In genomic region chr17:78643326-78643725, GRCh38 we compare ENCODE assay signal across 19 cellular contexts.
DNase-seq lines count a peak whose midpoint lies in the region; ATAC-seq and TF ChIP-seq lines count a peak whose summit lies in the region.
"Had no signal": no experiment of that assay in that cellular context is flagged by ENCODE, and none has a peak within 500 bp of the region (broad histone marks: within the 10 kb centered on the region; RNA-seq: fewer than 3 reads in every experiment).

No MANE protein-coding gene starts in this region.

- H3K36me3 Mint-ChIP-seq in memory B cell: peaks cover 3% of the 10 kb centered on the region
- peaks cover 10% of the 10 kb centered on the region for H3K36me3 Mint-ChIP-seq in activated CD8-positive, alpha-beta memory T cell treated with anti-CD3 and anti-CD28 coated beads, Interleukin-2, amount 10 ng/mL, durations not matched to agents 7 days and 5 days
- H3K36me3 Mint-ChIP-seq: CD8-positive, alpha-beta T cell had no signal

- peaks cover 16% of the 10 kb centered on the region for H3K4me1 Mint-ChIP-seq in memory B cell
- H3K4me1 Mint-ChIP-seq in activated CD8-positive, alpha-beta memory T cell treated with anti-CD3 and anti-CD28 coated beads, Interleukin-2, amount 10 ng/mL, durations not matched to agents 7 days and 5 days: peaks cover 17% of the 10 kb centered on the region

- H3K27ac Mint-ChIP-seq in memory B cell: peak overlapping the region; percentile 1
- H3K27ac Mint-ChIP-seq in activated CD8-positive, alpha-beta memory T cell treated with anti-CD3 and anti-CD28 coated beads, Interleukin-2, amount 10 ng/mL, durations not matched to agents 7 days and 5 days: no peak overlapping the region
- H3K27ac Mint-ChIP-seq: CD8-positive, alpha-beta T cell had no signal

- CTCF ChIA-PET in activated CD8-positive, alpha-beta memory T cell treated with anti-CD3 and anti-CD28 coated beads, Interleukin-2, amount 10 ng/mL, durations not matched to agents 7 days and 5 days (lab: Charles Lee): no interaction called here

- no peak for ATAC-seq in memory B cell (ENCODE audit: low read depth)
- no peak for ATAC-seq in GM18873 (IDR thresholded peaks at IDR 0.05; ENCODE audit: low FRiP score, unreplicated experiment)
- no peak for ATAC-seq in activated CD8-positive, alpha-beta memory T cell treated with anti-CD3 and anti-CD28 coated beads, Interleukin-2, amount 10 ng/mL, durations not matched to agents 7 days and 5 days
- ATAC-seq: A549; CD8-positive, alpha-beta T cell; HCT116; HepG2 had no signal

- TF ChIP-seq POLR2A in sigmoid colon (IDR thresholded peaks at IDR 0.05): no peak

- no peaks in the 10 kb centered on the region for H4K20me1 ChIP-seq in BLaER1 treated with 17β-estradiol and CSF1 and Interleukin-3, amounts not matched to agents 10 nM and 100 nM
- H4K20me1 ChIP-seq: BLaER1 had no signal

- 80 to 85% methylated on average over 13 of the region's 13 CpGs for WGBS in sigmoid colon, 2 donors

- H3K4me1 ChIP-seq in BLaER1 treated with 17β-estradiol and CSF1 and Interleukin-3, amounts not matched to agents 10 nM and 100 nM: peaks cover 40 to 89% (median 51%) of the 10 kb centered on the region in 10 experiments
- no peaks in the 10 kb centered on the region for H3K4me1 ChIP-seq in sigmoid colon

- DNase-seq in coronary artery (ENCODE audit: low spot score) (peak; percentile 17), memory B cell (ENCODE audit: low spot score in 2 of 2) (no peak), sigmoid colon (peak; percentile 53), AG08396 (ENCODE audit: low spot score) (no peak), DMS79 treated with DMSO at 0.1 percent for 48 hours (lab: John Stamatoyannopoulos, UW) (no peak)
- no peak for DNase-seq in activated CD8-positive, alpha-beta memory T cell treated with anti-CD3 and anti-CD28 coated beads, Interleukin-2, amount 10 ng/mL, durations not matched to agents 7 days and 5 days
- DNase-seq: Calu3; CD8-positive, alpha-beta T cell; DMS 273 treated with DMSO at 0.1 percent for 48 hours; DMS53; GOT3; H7 had no signal

- no peaks in the 10 kb centered on the region for H3K9me3 Mint-ChIP-seq in memory B cell
- peaks cover 9% of the 10 kb centered on the region for H3K9me3 Mint-ChIP-seq in activated CD8-positive, alpha-beta memory T cell treated with anti-CD3 and anti-CD28 coated beads, Interleukin-2, amount 10 ng/mL, durations not matched to agents 7 days and 5 days (ENCODE audit: low read depth)
- H3K9me3 Mint-ChIP-seq: CD8-positive, alpha-beta T cell had no signal

- no peak for TF ChIP-seq EP300 in sigmoid colon (IDR thresholded peaks at IDR 0.05)

- H3K4me3 ChIP-seq in BLaER1 treated with 17β-estradiol and CSF1 and Interleukin-3, amounts not matched to agents 10 nM and 100 nM: no peak overlapping the region
- no peak overlapping the region for H3K4me3 ChIP-seq in coronary artery
- H3K4me3 ChIP-seq in sigmoid colon: no peak overlapping the region
- H3K4me3 ChIP-seq: A549, BLaER1 had no signal

- TF ChIP-seq CTCF in coronary artery (IDR thresholded peaks at IDR 0.05) (no peak), sigmoid colon (IDR thresholded peaks at IDR 0.05) (no peak)

- peak overlapping the region in 4 of 11 experiments; percentile 60 to 87 (median 78); a peak in 7 of 22 replicates for H3K4me2 ChIP-seq in BLaER1 treated with 17β-estradiol and CSF1 and Interleukin-3, amounts not matched to agents 10 nM and 100 nM
- H3K4me2 ChIP-seq: A549 had no signal

- no peak overlapping the region for H3K4me3 Mint-ChIP-seq in memory B cell
- no peak overlapping the region for H3K4me3 Mint-ChIP-seq in activated CD8-positive, alpha-beta memory T cell treated with anti-CD3 and anti-CD28 coated beads, Interleukin-2, amount 10 ng/mL, durations not matched to agents 7 days and 5 days
- H3K4me3 Mint-ChIP-seq: CD8-positive, alpha-beta T cell had no signal

- H3K36me3 ChIP-seq in BLaER1 treated with 17β-estradiol and CSF1 and Interleukin-3, amounts not matched to agents 10 nM and 100 nM: 0 out of 22 replicates have a peak, but pooled peaks cover 0 to 3% (median 0%) of the 10 kb centered on the region in 11 experiments
- no peaks in the 10 kb centered on the region for H3K36me3 ChIP-seq in sigmoid colon
- H3K36me3 ChIP-seq: BLaER1 had no signal

- no peaks in the 10 kb centered on the region for H3K27me3 ChIP-seq in BLaER1 treated with 17β-estradiol and CSF1 and Interleukin-3, amounts not matched to agents 10 nM and 100 nM
- no peaks in the 10 kb centered on the region for H3K27me3 ChIP-seq in sigmoid colon
- H3K27me3 ChIP-seq: BLaER1 had no signal

- peaks cover 3 to 19% (median 8%) of the 10 kb centered on the region in 11 experiments for H3K9me3 ChIP-seq in BLaER1 treated with 17β-estradiol and CSF1 and Interleukin-3, amounts not matched to agents 10 nM and 100 nM (replicated peaks in 1 of 11)
- H3K9me3 ChIP-seq in sigmoid colon: no peaks in the 10 kb centered on the region
- H3K9me3 ChIP-seq: A549 had no signal

- peak overlapping the region in 1 of 11 experiments; percentile 19; a peak in 1 of 22 replicates for H3K9ac ChIP-seq in BLaER1 treated with 17β-estradiol and CSF1 and Interleukin-3, amounts not matched to agents 10 nM and 100 nM
- H3K9ac ChIP-seq: BLaER1 had no signal

- no peaks in the 10 kb centered on the region for H3K27me3 Mint-ChIP-seq in memory B cell
- H3K27me3 Mint-ChIP-seq in activated CD8-positive, alpha-beta memory T cell treated with anti-CD3 and anti-CD28 coated beads, Interleukin-2, amount 10 ng/mL, durations not matched to agents 7 days and 5 days: peaks cover 5% of the 10 kb centered on the region

- intact Hi-C loops in sigmoid colon (cut with DNase I): no loop called here

- peak overlapping the region in 6 of 11 experiments; percentile 15 to 88 (median 44); a peak in 10 of 22 replicates for H3K27ac ChIP-seq in BLaER1 treated with 17β-estradiol and CSF1 and Interleukin-3, amounts not matched to agents 10 nM and 100 nM
- H3K27ac ChIP-seq in coronary artery: no peak overlapping the region
- no peak overlapping the region for H3K27ac ChIP-seq in sigmoid colon
- H3K27ac ChIP-seq: 22Rv1, BLaER1 had no signal

Comparison
In these comparisons a context has a peak if more than half of its experiments do, and no peak if none do; other contexts are left out.
1. H3K27ac ChIP-seq: peak in BLaER1 treated with 17β-estradiol and CSF1 and Interleukin-3, amounts not matched to agents 10 nM and 100 nM (6 of 11); none in coronary artery (0 of 2) and sigmoid colon (0 of 4).
2. DNase-seq: peak in coronary artery (single experiment) and sigmoid colon (single experiment); none in memory B cell (0 of 2), AG08396 (single experiment), activated CD8-positive, alpha-beta memory T cell treated with anti-CD3 and anti-CD28 coated beads, Interleukin-2, amount 10 ng/mL, durations not matched to agents 7 days and 5 days (single experiment) and DMS79 treated with DMSO at 0.1 percent for 48 hours (single experiment).